8 cellular contexts compared by ENCODE assay signal in the genomic region with DNA sequence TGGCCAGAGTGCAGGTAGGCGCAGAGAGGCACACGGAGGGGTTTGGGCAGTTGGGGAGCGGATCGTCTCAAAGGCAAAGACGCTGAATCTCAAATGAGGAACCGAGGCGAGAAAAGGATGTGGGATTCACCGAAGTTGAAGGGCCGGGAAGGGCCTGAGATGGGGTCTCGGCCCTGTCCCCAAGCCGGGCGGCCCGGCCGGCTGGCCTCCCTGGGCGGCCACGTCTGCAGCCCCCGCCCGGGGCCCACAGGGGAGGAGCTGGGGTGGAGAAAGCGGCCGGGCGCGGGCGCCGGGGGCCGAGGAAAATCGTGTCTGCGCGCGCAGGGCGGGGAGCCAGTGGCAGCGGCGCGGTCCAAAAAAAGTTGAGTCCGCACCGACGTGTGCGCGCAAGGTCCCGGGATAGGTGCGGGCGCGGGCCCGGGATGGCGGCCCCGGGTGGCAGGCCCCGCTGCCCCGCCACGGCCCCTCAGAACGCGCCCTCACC. TPM values are rescaled to one million over a fixed set of nuclear protein-coding genes. Genes with fewer than 3 reads are reported as not detected.
DNase-seq lines count a peak whose midpoint lies in the region; ATAC-seq, FAIRE-seq and TF ChIP-seq lines count a peak whose summit lies in the region.

No MANE protein-coding gene starts in this region.

- H3K4me3 ChIP-seq in bronchial epithelial cell (ENCODE audit: low read depth, low read length) (peak overlapping the region; percentile 87), kidney epithelial cell (ENCODE audit: low read depth, low read length) (peak overlapping the region; percentile 92)

- H3K27ac ChIP-seq in RWPE1 = peak overlapping the region; percentile 89

- H3K4me3 Mint-ChIP-seq in stimulated activated memory B cell treated with anti-CD40 and anti-IgM and Interleukin-4, amounts not matched to agents 10 μg/mL and 1 μg/mL and 100 μg/mL, for 72 hours = peak overlapping the region; percentile 98

- H3K4me1 Mint-ChIP-seq in stimulated activated memory B cell treated with anti-CD40 and anti-IgM and Interleukin-4, amounts not matched to agents 10 μg/mL and 1 μg/mL and 100 μg/mL, for 72 hours = peaks cover 48% of the 10 kb centered on the region

- POLR2A ChIA-PET in RWPE1 (lab: Yijun Ruan, JAX; ENCODE audit: low non-redundant PET) = no interaction called here

- DNase-seq in activated effector memory CD4-positive, alpha-beta T cell treated with anti-CD3 and anti-CD28 coated beads, Interleukin-2, amount 50 U/mL, for 16 hours = peak; percentile 78
- no peak for DNase-seq in activated effector memory CD4-positive, alpha-beta T cell treated with Interleukin-2 at 50 U/mL for 16 hours
- DNase-seq in RWPE1 (ENCODE audit: low spot score) (no peak), bronchial epithelial cell (ENCODE audit: low read depth) (no peak), kidney epithelial cell (ENCODE audit: low read depth) (no peak), UCSD-AML1 (lab: John Stamatoyannopoulos, UW; ENCODE audit: unreplicated experiment) (no peak)

- peaks cover 2% of the 10 kb centered on the region for H3K36me3 Mint-ChIP-seq in stimulated activated memory B cell treated with anti-CD40 and anti-IgM and Interleukin-4, amounts not matched to agents 10 μg/mL and 1 μg/mL and 100 μg/mL, for 72 hours

- TF ChIP-seq CTCF in RWPE1 (conservative IDR thresholded peaks at IDR 0.05; ENCODE audit: low read depth) (no peak), bronchial epithelial cell (IDR thresholded peaks at IDR 0.05; ENCODE audit: insufficient read depth, low read length, severe bottlenecking) (no peak), kidney epithelial cell (IDR thresholded peaks at IDR 0.05; ENCODE audit: insufficient read depth, low read length, poor library complexity, severe bottlenecking) (no peak)

- peak overlapping the region; percentile 84 for H3K27ac Mint-ChIP-seq in stimulated activated memory B cell treated with anti-CD40 and anti-IgM and Interleukin-4, amounts not matched to agents 10 μg/mL and 1 μg/mL and 100 μg/mL, for 72 hours

- H3K36me3 ChIP-seq in bronchial epithelial cell (ENCODE audit: control insufficient read depth, insufficient read depth, low read length) (peaks cover 7% of the 10 kb centered on the region), kidney epithelial cell (ENCODE audit: control insufficient read depth, insufficient read depth, low read length) (no peaks in the 10 kb centered on the region)

- H3K27me3 Mint-ChIP-seq in stimulated activated memory B cell treated with anti-CD40 and anti-IgM and Interleukin-4, amounts not matched to agents 10 μg/mL and 1 μg/mL and 100 μg/mL, for 72 hours = no peaks in the 10 kb centered on the region

- no peaks in the 10 kb centered on the region for H3K9me3 Mint-ChIP-seq in stimulated activated memory B cell treated with anti-CD40 and anti-IgM and Interleukin-4, amounts not matched to agents 10 μg/mL and 1 μg/mL and 100 μg/mL, for 72 hours

- CTCF ChIA-PET in RWPE1 (lab: Yijun Ruan, JAX) = interaction anchor here (0.5 kb wide), 1 partner anchor 26 kb away, joined by 4 read pairs; no protein-coding TSS in a partner anchor

- ATAC-seq in HG03025 (IDR thresholded peaks at IDR 0.05; ENCODE audit: low FRiP score, unreplicated experiment) = peak; percentile 24
- ATAC-seq in stimulated activated memory B cell treated with anti-CD40 and anti-IgM and Interleukin-4, amounts not matched to agents 10 μg/mL and 1 μg/mL and 100 μg/mL, for 72 hours = peak; percentile 60

- FAIRE-seq in bronchial epithelial cell (lab: Jason Lieb, UNC) = no peak

- no peaks in the 10 kb centered on the region for H3K27me3 ChIP-seq in bronchial epithelial cell (ENCODE audit: control insufficient read depth, insufficient read depth, low read length)
- H3K27me3 ChIP-seq in kidney epithelial cell (ENCODE audit: control insufficient read depth, insufficient read depth, low read length) = no peaks in the 10 kb centered on the region

RNA-seq across cellular contexts. Expression of a gene that starts 0.4 kb away (rescaled TPM):
- 20.5 and 35.2 TPM in 2 replicates for total RNA-seq in bronchial epithelial cell
- total RNA-seq in kidney epithelial cell = 35.4 and 36.6 TPM in 2 replicates

RNA-seq across cellular contexts. Expression of a gene that starts 12.3 kb away (rescaled TPM):
- total RNA-seq in bronchial epithelial cell (not detected in 2 replicates), kidney epithelial cell (not detected in 2 replicates)

RNA-seq across cellular contexts. Expression of a gene that starts 24.1 kb away (rescaled TPM):
- total RNA-seq in bronchial epithelial cell (1.6 and 1.7 TPM in 2 replicates), kidney epithelial cell (3.7 and 5.5 TPM in 2 replicates)

RNA-seq across cellular contexts. Expression of a gene that starts 31.3 kb away (rescaled TPM):
- total RNA-seq in bronchial epithelial cell (not detected in 2 replicates), kidney epithelial cell (not detected in 2 replicates)

RNA-seq across cellular contexts. Expression of a gene that starts 31.3 kb away (rescaled TPM):
- total RNA-seq in bronchial epithelial cell = 16.3 and 23.7 TPM in 2 replicates
- total RNA-seq in kidney epithelial cell = 33.9 and 36.6 TPM in 2 replicates
